8 cellular contexts compared by ENCODE assay signal in genomic region chr4:38675167-38676121, GRCh38. TPM values are rescaled to one million over a fixed set of nuclear protein-coding genes. Genes with fewer than 3 reads are reported as not detected.
DNase-seq lines count a peak whose midpoint lies in the region; ATAC-seq and TF ChIP-seq lines count a peak whose summit lies in the region.

No MANE protein-coding gene starts in this region.

- CTCF ChIA-PET in AG04450 (lab: Charles Lee) (interaction anchor here (0.6 to 5.2 kb wide), 30 partner anchors 8 to 614 kb away, joined by 3 to 58 read pairs (median 4); no protein-coding TSS in a partner anchor), PC-9 (lab: Charles Lee) (interaction anchor here (0.6 to 1.2 kb wide), 5 partner anchors 10 to 502 kb away, joined by 4 to 13 read pairs (median 6); no protein-coding TSS in a partner anchor)
- CTCF ChIA-PET in naive thymus-derived CD4-positive, alpha-beta T cell (lab: Charles Lee): interaction anchor here (0.6 to 5.6 kb wide), 38 partner anchors 9 to 994 kb away, joined by 3 to 68 read pairs (median 3); no protein-coding TSS in a partner anchor

- H3K36me3 ChIP-seq in KMS-11 (ENCODE audit: insufficient read depth) (no peaks in the 10 kb centered on the region), PC-9 (ENCODE audit: low read depth) (peaks cover 21% of the 10 kb centered on the region), esophagus muscularis mucosa (peaks cover 0 to 4% (median under 1%) of the 10 kb centered on the region in 4 donors)
- H3K36me3 ChIP-seq in naive thymus-derived CD4-positive, alpha-beta T cell (ENCODE audit: control insufficient read depth in 2 of 3, insufficient read depth in 3 of 3, low read length in 3 of 3): peaks cover 0 to 4% (median 1%) of the 10 kb centered on the region in 3 experiments

- peaks cover 82% of the 10 kb centered on the region for H3K4me1 Mint-ChIP-seq in activated T-cell treated with anti-CD3 and anti-CD28 coated beads, Interleukin-2, amount 50 U/mL, for 24 hours (ENCODE audit: low read depth)
- H3K4me1 Mint-ChIP-seq in naive thymus-derived CD4-positive, alpha-beta T cell: peaks cover 61 to 97% (median 90%) of the 10 kb centered on the region in 7 donors
- H3K4me1 Mint-ChIP-seq in stimulated activated effector memory CD8-positive, alpha-beta T cell treated with anti-CD3 and anti-CD28 coated beads, Interleukin-12 subunit alpha, Interleukin-12 subunit beta, amount 100 ng/mL, for 72 hours: peaks cover 82% of the 10 kb centered on the region

- H3K9me2 ChIP-seq in PC-9 (ENCODE audit: insufficient read depth): no peaks in the 10 kb centered on the region

- TF ChIP-seq EP300 in esophagus muscularis mucosa (IDR thresholded peaks at IDR 0.05): no peak

- H3K27ac ChIP-seq in AG04450 (ENCODE audit: low read depth, low read length): peak overlapping the region; percentile 39
- H3K27ac ChIP-seq in KMS-11: no peak overlapping the region
- peak overlapping the region; percentile 74 for H3K27ac ChIP-seq in PC-9
- H3K27ac ChIP-seq in esophagus muscularis mucosa (replicated peaks in 1 of 4): peak overlapping the region; percentile 85 to 100 (median 99)
- H3K27ac ChIP-seq in naive thymus-derived CD4-positive, alpha-beta T cell (ENCODE audit: low read depth, low read length): peak overlapping the region; percentile 98

- BruUV-seq in PC-9 (replicated peaks; lab: Mats Ljungman, UMichigan): no TSS peak

- no peak overlapping the region for H3K4me3 ChIP-seq in AG04450 (ENCODE audit: low read depth, low read length)
- no peak overlapping the region for H3K4me3 ChIP-seq in KMS-11 (IDR thresholded peaks at IDR 0.05; ENCODE audit: insufficient read depth, low read depth, low read length)
- H3K4me3 ChIP-seq in PC-9: peak overlapping the region; percentile 34; the same call in 1 of the 2 replicates
- peak overlapping the region in 2 of 4 donors; percentile 4 to 9 for H3K4me3 ChIP-seq in esophagus muscularis mucosa
- peak overlapping the region; percentile 25 for H3K4me3 ChIP-seq in naive thymus-derived CD4-positive, alpha-beta T cell (ENCODE audit: low read length)

- intact Hi-C loops in PC-9 (cut with micrococcal nuclease; ENCODE audit: unreplicated experiment): loop anchor here (1.0 to 2.0 kb wide), 3 partner anchors 54 to 613 kb away; no protein-coding TSS in a partner anchor
- intact Hi-C loops in esophagus muscularis mucosa (cut with DNase I): loop anchor here (2.0 to 5.0 kb wide), 5 partner anchors 57 to 613 kb away; no protein-coding TSS in a partner anchor
- intact Hi-C loops in naive thymus-derived CD4-positive, alpha-beta T cell (cut with micrococcal nuclease): loop anchor here (1.0 to 2.0 kb wide), 11 partner anchors 9 to 613 kb away; no protein-coding TSS in a partner anchor

- TF ChIP-seq CTCF in AG04450 (IDR thresholded peaks at IDR 0.05; ENCODE audit: low read depth, low read length): peak; percentile 91
- peak; percentile 84 for TF ChIP-seq CTCF in KMS-11 (conservative IDR thresholded peaks at IDR 0.05; ENCODE audit: low read depth, low read length)
- TF ChIP-seq CTCF in PC-9 (conservative IDR thresholded peaks at IDR 0.05): peak; percentile 96
- TF ChIP-seq CTCF in esophagus muscularis mucosa (IDR thresholded peaks at IDR 0.05): peak; percentile 88 to 95 (median 93)

- H3K36me3 Mint-ChIP-seq in activated T-cell treated with anti-CD3 and anti-CD28 coated beads, Interleukin-2, amount 50 U/mL, for 24 hours (ENCODE audit: low read depth): peaks cover 10% of the 10 kb centered on the region
- peaks cover 0 to 16% (median 12%) of the 10 kb centered on the region in 5 donors for H3K36me3 Mint-ChIP-seq in naive thymus-derived CD4-positive, alpha-beta T cell
- H3K36me3 Mint-ChIP-seq in stimulated activated effector memory CD8-positive, alpha-beta T cell treated with anti-CD3 and anti-CD28 coated beads, Interleukin-12 subunit alpha, Interleukin-12 subunit beta, amount 100 ng/mL, for 72 hours: peaks cover 17% of the 10 kb centered on the region

- H3K9me3 ChIP-seq in AG04450 (ENCODE audit: control insufficient read depth, insufficient read depth, low read length): no peaks in the 10 kb centered on the region
- H3K9me3 ChIP-seq in PC-9 (ENCODE audit: insufficient read depth, low read depth): no peaks in the 10 kb centered on the region
- H3K9me3 ChIP-seq in esophagus muscularis mucosa: no peaks in the 10 kb centered on the region
- no peaks in the 10 kb centered on the region for H3K9me3 ChIP-seq in naive thymus-derived CD4-positive, alpha-beta T cell (ENCODE audit: control insufficient read depth in 2 of 3, low read length in 3 of 3)

- peak; percentile 52 for ATAC-seq in GM19043 (IDR thresholded peaks at IDR 0.05; ENCODE audit: low read depth, unreplicated experiment)
- ATAC-seq in naive thymus-derived CD4-positive, alpha-beta T cell: peak; percentile 75
- ATAC-seq in stimulated activated effector memory CD8-positive, alpha-beta T cell treated with anti-CD3 and anti-CD28 coated beads, Interleukin-12 subunit alpha, Interleukin-12 subunit beta, amount 100 ng/mL, for 72 hours: peak; percentile 70

- H3K79me2 ChIP-seq in KMS-11 (ENCODE audit: insufficient read depth, low read depth) (no peaks in the 10 kb centered on the region), PC-9 (ENCODE audit: low read depth) (peaks cover 99% of the 10 kb centered on the region)

- H3K4me1 ChIP-seq in KMS-11 (ENCODE audit: low read depth, poor library complexity, severe bottlenecking) (peaks cover 19% of the 10 kb centered on the region), PC-9 (replicated peaks; ENCODE audit: insufficient read depth) (peaks cover 57% of the 10 kb centered on the region), esophagus muscularis mucosa (peaks cover 84 to 99% (median 96%) of the 10 kb centered on the region in 4 donors)
- peaks cover 45 to 70% of the 10 kb centered on the region in 2 donors for H3K4me1 ChIP-seq in naive thymus-derived CD4-positive, alpha-beta T cell (ENCODE audit: control insufficient read depth in 2 of 2, insufficient read depth in 2 of 2, low read length in 2 of 2)

- H4K20me1 ChIP-seq in KMS-11 (ENCODE audit: insufficient read depth) (no peaks in the 10 kb centered on the region), PC-9 (ENCODE audit: insufficient read depth) (peaks cover 26% of the 10 kb centered on the region)

- H3K4me3 Mint-ChIP-seq in activated T-cell treated with anti-CD3 and anti-CD28 coated beads, Interleukin-2, amount 50 U/mL, for 24 hours: peak overlapping the region; percentile 11
- peak overlapping the region; percentile 48 to 99 (median 81) for H3K4me3 Mint-ChIP-seq in naive thymus-derived CD4-positive, alpha-beta T cell
- H3K4me3 Mint-ChIP-seq in stimulated activated effector memory CD8-positive, alpha-beta T cell treated with anti-CD3 and anti-CD28 coated beads, Interleukin-12 subunit alpha, Interleukin-12 subunit beta, amount 100 ng/mL, for 72 hours: peak overlapping the region; percentile 45

- peaks cover 54% of the 10 kb centered on the region for H3F3A ChIP-seq in PC-9 (ENCODE audit: insufficient read depth, low read depth)

- H3K27me3 Mint-ChIP-seq in activated T-cell treated with anti-CD3 and anti-CD28 coated beads, Interleukin-2, amount 50 U/mL, for 24 hours: no peaks in the 10 kb centered on the region
- H3K27me3 Mint-ChIP-seq in naive thymus-derived CD4-positive, alpha-beta T cell: peaks cover 0 to 3% (median 0%) of the 10 kb centered on the region in 5 donors

- TF ChIP-seq POLR2A in esophagus muscularis mucosa (IDR thresholded peaks at IDR 0.05; ENCODE audit: low read depth): no peak

- POLR2A ChIA-PET in AG04450 (lab: Yijun Ruan, JAX): interaction anchor here (0.6 kb wide), 1 partner anchor 355 kb away, joined by 3 read pairs; no protein-coding TSS in a partner anchor
- POLR2A ChIA-PET in PC-9 (lab: Charles Lee; ENCODE audit: unreplicated experiment): no interaction called here
- POLR2A ChIA-PET in naive thymus-derived CD4-positive, alpha-beta T cell (lab: Charles Lee): interaction anchor here (0.6 to 5.1 kb wide), 16 partner anchors 9 to 498 kb away, joined by 3 to 35 read pairs (median 5); no protein-coding TSS in a partner anchor

- no peak overlapping the region for H3K9ac ChIP-seq in KMS-11

- H2AFZ ChIP-seq in KMS-11 (ENCODE audit: low read depth) (no peak overlapping the region), PC-9 (no peak overlapping the region)

- 5% methylated on average over 7 of the region's 7 CpGs for WGBS in esophagus muscularis mucosa

- H3K4me2 ChIP-seq in KMS-11: peak overlapping the region; percentile 17; the same call in 1 of the 2 replicates
- H3K4me2 ChIP-seq in PC-9: peak overlapping the region; percentile 72

- H3K9me3 Mint-ChIP-seq in activated T-cell treated with anti-CD3 and anti-CD28 coated beads, Interleukin-2, amount 50 U/mL, for 24 hours: no peaks in the 10 kb centered on the region
- peaks cover 0 to 2% (median 0%) of the 10 kb centered on the region in 11 donors for H3K9me3 Mint-ChIP-seq in naive thymus-derived CD4-positive, alpha-beta T cell
- H3K9me3 Mint-ChIP-seq in stimulated activated effector memory CD8-positive, alpha-beta T cell treated with anti-CD3 and anti-CD28 coated beads, Interleukin-12 subunit alpha, Interleukin-12 subunit beta, amount 100 ng/mL, for 72 hours: no peaks in the 10 kb centered on the region

- H3K27ac Mint-ChIP-seq in activated T-cell treated with anti-CD3 and anti-CD28 coated beads, Interleukin-2, amount 50 U/mL, for 24 hours: peak overlapping the region; percentile 51
- peak overlapping the region in 8 of 9 donors; percentile 82 to 100 (median 94) for H3K27ac Mint-ChIP-seq in naive thymus-derived CD4-positive, alpha-beta T cell
- H3K27ac Mint-ChIP-seq in stimulated activated effector memory CD8-positive, alpha-beta T cell treated with anti-CD3 and anti-CD28 coated beads, Interleukin-12 subunit alpha, Interleukin-12 subunit beta, amount 100 ng/mL, for 72 hours: peak overlapping the region; percentile 7

- DNase-seq in AG04450 (ENCODE audit: low read depth, low spot score) (peak; percentile 72), PC-9 (peak; percentile 71 to 73), esophagus muscularis mucosa (ENCODE audit: extremely low spot score) (peak; percentile 94)
- peak; percentile 82 for DNase-seq in activated T-cell treated with anti-CD3 and anti-CD28 coated beads, Interleukin-2, amount 50 U/mL, for 24 hours
- peak; percentile 57 to 85 (median 81) for DNase-seq in naive thymus-derived CD4-positive, alpha-beta T cell
- peak; percentile 73 to 90 for DNase-seq in stimulated activated effector memory CD8-positive, alpha-beta T cell treated with anti-CD3 and anti-CD28 coated beads, Interleukin-12 subunit alpha, Interleukin-12 subunit beta, amount 100 ng/mL, for 72 hours (ENCODE audit: low spot score in 2 of 2)

- H3K27me3 ChIP-seq in AG04450 (ENCODE audit: control insufficient read depth, insufficient read depth, low read length) (no peaks in the 10 kb centered on the region), KMS-11 (ENCODE audit: insufficient read depth, low read depth) (no peaks in the 10 kb centered on the region), PC-9 (ENCODE audit: insufficient read depth, low read depth) (no peaks in the 10 kb centered on the region), esophagus muscularis mucosa (no peaks in the 10 kb centered on the region)
- H3K27me3 ChIP-seq in naive thymus-derived CD4-positive, alpha-beta T cell (ENCODE audit: control insufficient read depth in 2 of 2, insufficient read depth in 2 of 2, low read length in 2 of 2): no peaks in the 10 kb centered on the region

RNA-seq across cellular contexts. Expression of gene KLF3, which starts 11.4 kb away (rescaled TPM):
- 22.1 and 24.3 TPM in 2 replicates for polyA plus RNA-seq in AG04450 (2011; rRNA removed)
- 33.5 and 46.4 TPM in 2 replicates for polyA minus RNA-seq in AG04450 (2011; rRNA and poly(A)+ RNA removed)
- total RNA-seq in PC-9 (2021): 33.1 and 37.5 TPM in 2 replicates
- total RNA-seq in esophagus muscularis mucosa: 10 to 100 TPM; 30.8 to 50.4 (median 40.4) TPM
- total RNA-seq in naive thymus-derived CD4-positive, alpha-beta T cell: 100 to 1,000 TPM in 4 of 5 experiments, 10 to 100 TPM in 1; 21.0 to 142 (median 132) TPM
- 10 to 100 TPM; 68.7 to 84.7 TPM for polyA plus RNA-seq in naive thymus-derived CD4-positive, alpha-beta T cell

Comparison
In these comparisons a context has a peak if more than half of its experiments do, and no peak if none do; other contexts are left out.
1. H3K4me3 ChIP-seq: peak in PC-9 (single experiment) and naive thymus-derived CD4-positive, alpha-beta T cell (single experiment); none in AG04450 (single experiment) and KMS-11 (single experiment).
2. H3K27ac Mint-ChIP-seq: peak in every context shown above with its lines; median percentile 94 in naive thymus-derived CD4-positive, alpha-beta T cell; 51 in activated T-cell treated with anti-CD3 and anti-CD28 coated beads, Interleukin-2, amount 50 U/mL, for 24 hours; 7 in stimulated activated effector memory CD8-positive, alpha-beta T cell treated with anti-CD3 and anti-CD28 coated beads, Interleukin-12 subunit alpha, Interleukin-12 subunit beta, amount 100 ng/mL, for 72 hours.
3. H3K4me3 Mint-ChIP-seq: peak in every context shown above with its lines; median percentile 81 in naive thymus-derived CD4-positive, alpha-beta T cell; 45 in stimulated activated effector memory CD8-positive, alpha-beta T cell treated with anti-CD3 and anti-CD28 coated beads, Interleukin-12 subunit alpha, Interleukin-12 subunit beta, amount 100 ng/mL, for 72 hours; 11 in activated T-cell treated with anti-CD3 and anti-CD28 coated beads, Interleukin-2, amount 50 U/mL, for 24 hours.
4. Peak in every context shown above with its lines, with median percentiles within 50 percentile points of each other: DNase-seq, CTCF ChIP-seq and ATAC-seq.